ENCODE assay signal across 8 cellular contexts in genomic region chr15:41773332-41773728, GRCh38. TPM values are rescaled to one million over a fixed set of nuclear protein-coding genes. Genes with fewer than 3 reads are reported as not detected.
DNase-seq lines count a peak whose midpoint lies in the region; ATAC-seq and TF ChIP-seq lines count a peak whose summit lies in the region.

No MANE protein-coding gene starts in this region.

- H2AFZ ChIP-seq in KMS-11 (ENCODE audit: low read depth) (peak overlapping the region; percentile 48; the same call in 1 of the 2 replicates), neural cell (ENCODE audit: low read depth, low read length) (no peak overlapping the region)

- H3K4me3 ChIP-seq in BE2C (ENCODE audit: low read depth, low read length) (peak overlapping the region; percentile 84), KMS-11 (IDR thresholded peaks at IDR 0.05; ENCODE audit: insufficient read depth, low read depth, low read length) (peak overlapping the region; percentile 20), coronary artery (peak overlapping the region; percentile 81), neural cell (ENCODE audit: low read length) (peak overlapping the region; percentile 81)

- H3K9ac ChIP-seq in KMS-11: peak overlapping the region; percentile 63; the same call in 1 of the 2 replicates
- H3K9ac ChIP-seq in neural cell (ENCODE audit: low read length): peak overlapping the region; percentile 86

- no peaks in the 10 kb centered on the region for H3K9me2 ChIP-seq in neural cell (ENCODE audit: insufficient read depth, low read length)

- H3K9me3 ChIP-seq in BE2C (no peaks in the 10 kb centered on the region), neural cell (ENCODE audit: low read length) (no peaks in the 10 kb centered on the region)

- TF ChIP-seq EP300 in neural cell (conservative IDR thresholded peaks at IDR 0.05; ENCODE audit: poor library complexity, severe bottlenecking): no peak

- no peak for ATAC-seq in HG03280 (IDR thresholded peaks at IDR 0.05; ENCODE audit: unreplicated experiment)

- H3K36me3 ChIP-seq in BE2C: peaks cover 3% of the 10 kb centered on the region; the same call in 1 of the 2 replicates
- no peaks in the 10 kb centered on the region for H3K36me3 ChIP-seq in KMS-11 (ENCODE audit: insufficient read depth)
- no peaks in the 10 kb centered on the region for H3K36me3 ChIP-seq in neural cell (ENCODE audit: insufficient read depth, low read length)

- H3K79me2 ChIP-seq in KMS-11 (ENCODE audit: insufficient read depth, low read depth) (no peaks in the 10 kb centered on the region), neural cell (replicated peaks; ENCODE audit: insufficient read depth, low read length) (peaks cover 25% of the 10 kb centered on the region)

- H3K27me3 ChIP-seq in BE2C: no peaks in the 10 kb centered on the region
- no peaks in the 10 kb centered on the region for H3K27me3 ChIP-seq in KMS-11 (ENCODE audit: insufficient read depth, low read depth)
- H3K27me3 ChIP-seq in neural cell (ENCODE audit: insufficient read depth, low read depth, low read length): no peaks in the 10 kb centered on the region

- no peak for TF ChIP-seq CTCF in BE2C (IDR thresholded peaks at IDR 0.05; ENCODE audit: low read depth, low read length)
- no peak for TF ChIP-seq CTCF in KMS-11 (conservative IDR thresholded peaks at IDR 0.05; ENCODE audit: low read depth, low read length)
- TF ChIP-seq CTCF in coronary artery (IDR thresholded peaks at IDR 0.05): no peak
- TF ChIP-seq CTCF in neural cell (IDR thresholded peaks at IDR 0.05; ENCODE audit: poor library complexity, severe bottlenecking): no peak

- no peak for DNase-seq in BE2C
- no peak for DNase-seq in coronary artery (ENCODE audit: low spot score)
- no peak for DNase-seq in MV-4-11 (lab: John Stamatoyannopoulos, UW)
- no peak for DNase-seq in GM03348 (ENCODE audit: low spot score)
- no peak for DNase-seq in posterior vena cava (ENCODE audit: low spot score)

- H4K20me1 ChIP-seq in KMS-11 (ENCODE audit: insufficient read depth): no peaks in the 10 kb centered on the region
- no peaks in the 10 kb centered on the region for H4K20me1 ChIP-seq in neural cell (ENCODE audit: insufficient read depth)

- intact Hi-C loops in posterior vena cava (cut with DNase I): loop anchor here in 1 of 2 donors (5.0 to 10.0 kb wide), 3 partner anchors 39 to 284 kb away; no protein-coding TSS in a partner anchor

- peak overlapping the region; percentile 43 for H3K4me2 ChIP-seq in KMS-11
- H3K4me2 ChIP-seq in neural cell (ENCODE audit: low read length): peak overlapping the region; percentile 86

- peaks cover 11% of the 10 kb centered on the region for H3F3A ChIP-seq in neural cell (ENCODE audit: insufficient read depth, low read length, poor library complexity, severe bottlenecking)

- H3K27ac ChIP-seq in KMS-11 (peak overlapping the region; percentile 43; the same call in 1 of the 2 replicates), coronary artery (peak overlapping the region; percentile 89 to 90), neural cell (ENCODE audit: low read length) (peak overlapping the region; percentile 83)

- TF ChIP-seq RAD21 in neural cell (conservative IDR thresholded peaks at IDR 0.05): no peak

- H3K4me1 ChIP-seq in BE2C (peaks cover 12% of the 10 kb centered on the region), KMS-11 (ENCODE audit: low read depth, poor library complexity, severe bottlenecking) (peaks cover 48% of the 10 kb centered on the region)

TF ChIP-seq in neural cell, 6 proteins besides CTCF, POLR2A, EP300 and RAD21:
- TF ChIP-seq EZH2 (IDR thresholded peaks at IDR 0.05; ENCODE audit: borderline replicate concordance, insufficient read depth, low read length, poor library complexity, severe bottlenecking) (no peak), REST (IDR thresholded peaks at IDR 0.05; ENCODE audit: borderline replicate concordance) (no peak), TAF1 (IDR thresholded peaks at IDR 0.05; ENCODE audit: low read depth) (no peak), SMC3 (conservative IDR thresholded peaks at IDR 0.05; ENCODE audit: poor library complexity) (no peak), MXI1 (conservative IDR thresholded peaks at IDR 0.05; ENCODE audit: poor library complexity, severe bottlenecking) (no peak), POLR2AphosphoS5 (IDR thresholded peaks at IDR 0.05) (no peak)

RNA-seq across cellular contexts. Expression of gene MAPKBP1, which starts 1.0 kb away (rescaled TPM):
- polyA plus RNA-seq in BE2C (2012; ENCODE audit: insufficient read depth, insufficient read length, low read depth): 9.4 TPM
- 30.3 and 39.9 TPM in 2 replicates for polyA plus RNA-seq in neural cell
- 50.7 and 53.1 TPM in 2 replicates for polyA minus RNA-seq in neural cell
- 10 to 100 TPM; 26.5 to 27.9 TPM for total RNA-seq in posterior vena cava

RNA-seq across cellular contexts. Expression of gene JMJD7, which starts 54.6 kb away (rescaled TPM):
- 9.2 TPM for polyA plus RNA-seq in BE2C (2012; ENCODE audit: insufficient read depth, insufficient read length, low read depth)
- 14.0 and 19.8 TPM in 2 replicates for polyA plus RNA-seq in neural cell
- 3.9 and 4.4 TPM in 2 replicates for polyA minus RNA-seq in neural cell
- total RNA-seq in posterior vena cava: 10 to 100 TPM in 1 of 2 donors, 1 to 10 TPM in 1; 4.9 to 13.8 TPM

Comparison
In these comparisons a context has a peak if more than half of its experiments do, and no peak if none do; other contexts are left out.
1. H3K4me3 ChIP-seq: peak in every context shown above with its lines; median percentile 84 in BE2C; 81 in coronary artery; 81 in neural cell; 20 in KMS-11.